16 cellular contexts compared by ENCODE assay signal in genomic region chr17:16150251-16150859, GRCh38.
DNase-seq lines count a peak whose midpoint lies in the region; ATAC-seq, FAIRE-seq and TF ChIP-seq lines count a peak whose summit lies in the region.
"Had no signal": no experiment of that assay in that cellular context is flagged by ENCODE, and none has a peak within 500 bp of the region (broad histone marks: within the 10 kb centered on the region; RNA-seq: fewer than 3 reads in every experiment).

No MANE protein-coding gene starts in this region.

- peaks cover 1% of the 10 kb centered on the region for H3K27me3 Mint-ChIP-seq in glutamatergic neuron (ENCODE audit: unreplicated experiment)
- H3K27me3 Mint-ChIP-seq: type B pancreatic cell had no signal

- H3K4me3 Mint-ChIP-seq in glutamatergic neuron (ENCODE audit: unreplicated experiment), result no peak overlapping the region
- H3K4me3 Mint-ChIP-seq: activated naive CD4-positive, alpha-beta T cell treated with anti-CD3 and anti-CD28 coated beads for 36 hours; neural progenitor cell; type B pancreatic cell had no signal

- intact Hi-C loops in left lung (cut with DNase I), result no loop called here

- H3K9me3 ChIP-seq in A549, result no peaks in the 10 kb centered on the region
- H3K9me3 ChIP-seq in left lung, result no peaks in the 10 kb centered on the region

- POLR2A ChIA-PET in A549 (lab: Yijun Ruan, JAX), result interaction anchor here (0.6 to 1.9 kb wide), 3 partner anchors 58 to 203 kb away, joined by 3 to 15 read pairs (median 4); partner anchors contain the start of genes CENPV, NCOR1 and PIGL

- FAIRE-seq in A549 (lab: Jason Lieb, UNC), result peak; percentile 95

- peak overlapping the region; percentile 60 to 78 for H3K27ac ChIP-seq in A549
- no peak overlapping the region for H3K27ac ChIP-seq in left lung
- H3K27ac ChIP-seq: coronary artery, neural progenitor cell had no signal

- H3K4me1 ChIP-seq in A549 (peaks cover 22% of the 10 kb centered on the region), left lung (peaks cover 0 to 9% of the 10 kb centered on the region in 2 donors)
- H3K4me1 ChIP-seq: neural progenitor cell had no signal

- DNase-seq in A549 (ENCODE audit: low read depth in 1 of 2, low spot score in 1 of 2) (peak; percentile 33 to 57), HS-27A (ENCODE audit: low read depth) (peak; percentile 24), astrocyte of the cerebellum (ENCODE audit: low read depth) (peak; percentile 47), glutamatergic neuron (no peak), left lobe of liver (ENCODE audit: low spot score) (no peak), left lung (no peak)
- no peak for DNase-seq in activated naive CD4-positive, alpha-beta T cell treated with anti-CD3 and anti-CD28 coated beads, Interleukin-2, amount 50 U/mL, for 16 hours
- DNase-seq: activated naive CD4-positive, alpha-beta T cell treated with anti-CD3 and anti-CD28 coated beads for 36 hours; DMS79 treated with DMSO at 0.1 percent for 48 hours; GOT3; left ventricle myocardium superior; T-helper 9 cell had no signal

- no peak for TF ChIP-seq POLR2A in A549 (IDR thresholded peaks at IDR 0.05; ENCODE audit: low read length)

- H3K9me3 Mint-ChIP-seq in glutamatergic neuron (ENCODE audit: unreplicated experiment), result peaks cover 3% of the 10 kb centered on the region
- H3K9me3 Mint-ChIP-seq: neural progenitor cell, type B pancreatic cell had no signal

- no peaks in the 10 kb centered on the region for H3K27me3 ChIP-seq in left lung
- H3K27me3 ChIP-seq: neural progenitor cell had no signal

- peaks cover 7% of the 10 kb centered on the region for H3K4me1 Mint-ChIP-seq in glutamatergic neuron (ENCODE audit: low read depth, unreplicated experiment)
- H3K4me1 Mint-ChIP-seq: neural progenitor cell had no signal

- no peak for TF ChIP-seq EP300 in A549 (IDR thresholded peaks at IDR 0.05)

- in situ Hi-C loops in astrocyte of the cerebellum (cut with HindIII; ENCODE audit: low sequenced_read_pairs), result no loop called here

- TF ChIP-seq CTCF in A549 (IDR thresholded peaks at IDR 0.05) (no peak), astrocyte of the cerebellum (IDR thresholded peaks at IDR 0.05; ENCODE audit: low read depth, low read length, missing control alignments) (no peak), glutamatergic neuron (IDR thresholded peaks at IDR 0.05; ENCODE audit: partially characterized antibody, unreplicated experiment) (no peak), left lung (IDR thresholded peaks at IDR 0.05) (no peak)

- peak overlapping the region; percentile 71 for H3K4me2 ChIP-seq in A549
- H3K4me2 ChIP-seq: neural progenitor cell had no signal

- ATAC-seq in A549 (peak; percentile 82 to 92), GM21526 (IDR thresholded peaks at IDR 0.05; ENCODE audit: low FRiP score, unreplicated experiment) (no peak), left lobe of liver (no peak), left lung (no peak)
- ATAC-seq: left ventricle myocardium superior had no signal

- peaks cover 0 to 76% of the 10 kb centered on the region in 2 donors for H3K36me3 ChIP-seq in left lung

- peak overlapping the region; percentile 19 for H3K27ac Mint-ChIP-seq in glutamatergic neuron (ENCODE audit: unreplicated experiment)
- H3K27ac Mint-ChIP-seq: activated naive CD4-positive, alpha-beta T cell treated with anti-CD3 and anti-CD28 coated beads for 36 hours; neural progenitor cell; type B pancreatic cell had no signal

- TF ChIP-seq RAD21 in A549 (conservative IDR thresholded peaks at IDR 0.05 in 1 of 2, IDR thresholded peaks at IDR 0.05 in 1 of 2), result no peak

- CTCF ChIA-PET in A549 (lab: Yijun Ruan, JAX), result interaction anchor here (0.6 to 1.7 kb wide), 6 partner anchors 8 to 1419 kb away, joined by 3 to 7 read pairs (median 4); no protein-coding TSS in a partner anchor

- H3K36me3 Mint-ChIP-seq in glutamatergic neuron (ENCODE audit: unreplicated experiment), result peaks cover 7% of the 10 kb centered on the region

- WGBS in A549 (ENCODE audit: missing lambda C conversion rate), result 26% methylated on average over 4 of the region's 4 CpGs

- H3K4me3 ChIP-seq in A549, result 0 out of 3 replicates have a peak overlapping the region, but pooled peaks have one; percentile 3
- no peak overlapping the region for H3K4me3 ChIP-seq in astrocyte of the cerebellum (ENCODE audit: low read depth, low read length)
- H3K4me3 ChIP-seq in left lung, result no peak overlapping the region
- H3K4me3 ChIP-seq: coronary artery, neural progenitor cell had no signal

TF ChIP-seq in A549, 52 proteins besides CTCF, POLR2A, EP300 and RAD21:
- TF ChIP-seq JUNB (IDR thresholded peaks at IDR 0.05), result peak; percentile 49; the same call in 1 of the 2 replicates
- no peak for TF ChIP-seq ZC3H11A (IDR thresholded peaks at IDR 0.05)
- TF ChIP-seq FOSL2 (IDR thresholded peaks at IDR 0.05), result peak; percentile 88
- peak; percentile 93 for TF ChIP-seq FOSL2 (CRISPR knock-in tag; IDR thresholded peaks at IDR 0.05)
- peak; percentile 61; the same call in 1 of the 2 replicates for TF ChIP-seq GATA3 (IDR thresholded peaks at IDR 0.05; ENCODE audit: borderline replicate concordance)
- peak in 1 of 2 experiments; percentile 38; a peak in 3 of 4 replicates for TF ChIP-seq CEBPB (IDR thresholded peaks at IDR 0.05)
- TF ChIP-seq RCOR1 (IDR thresholded peaks at IDR 0.05; ENCODE audit: low read depth, low read length), result no peak
- TF ChIP-seq, protein P1, sequence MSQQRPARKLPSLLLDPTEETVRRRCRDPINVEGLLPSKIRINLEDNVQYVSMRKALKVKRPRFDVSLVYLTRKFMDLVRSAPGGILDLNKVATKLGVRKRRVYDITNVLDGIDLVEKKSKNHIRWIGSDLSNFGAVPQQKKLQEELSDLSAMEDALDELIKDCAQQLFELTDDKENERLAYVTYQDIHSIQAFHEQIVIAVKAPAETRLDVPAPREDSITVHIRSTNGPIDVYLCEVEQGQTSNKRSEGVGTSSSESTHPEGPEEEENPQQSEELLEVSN (IDR thresholded peaks at IDR 0.05; ENCODE audit: borderline replicate concordance, low read depth), result no peak
- TF ChIP-seq ZSCAN20 (CRISPR knock-in tag; IDR thresholded peaks at IDR 0.05), result 0 out of 2 replicates have a peak, but pooled peaks have one; percentile 8
- TF ChIP-seq RNF2 (IDR thresholded peaks at IDR 0.05; ENCODE audit: borderline replicate concordance, low read depth), result no peak
- TF ChIP-seq, protein P2, sequence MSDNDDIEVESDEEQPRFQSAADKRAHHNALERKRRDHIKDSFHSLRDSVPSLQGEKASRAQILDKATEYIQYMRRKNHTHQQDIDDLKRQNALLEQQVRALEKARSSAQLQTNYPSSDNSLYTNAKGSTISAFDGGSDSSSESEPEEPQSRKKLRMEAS (IDR thresholded peaks at IDR 0.05), result no peak

Comparison
In these comparisons a context has a peak if more than half of its experiments do, and no peak if none do; other contexts are left out.
1. ATAC-seq: peak in A549 (2 of 2); none in GM21526 (single experiment), left lobe of liver (single experiment) and left lung (single experiment).
2. DNase-seq: peak in A549 (2 of 2), HS-27A (single experiment) and astrocyte of the cerebellum (single experiment); none in glutamatergic neuron (single experiment), left lobe of liver (single experiment), activated naive CD4-positive, alpha-beta T cell treated with anti-CD3 and anti-CD28 coated beads, Interleukin-2, amount 50 U/mL, for 16 hours (single experiment) and left lung (0 of 2).
3. H3K27ac ChIP-seq: peak in A549 (2 of 2); none in left lung (0 of 2).